9 cellular contexts compared by ENCODE assay signal in the genomic region with DNA sequence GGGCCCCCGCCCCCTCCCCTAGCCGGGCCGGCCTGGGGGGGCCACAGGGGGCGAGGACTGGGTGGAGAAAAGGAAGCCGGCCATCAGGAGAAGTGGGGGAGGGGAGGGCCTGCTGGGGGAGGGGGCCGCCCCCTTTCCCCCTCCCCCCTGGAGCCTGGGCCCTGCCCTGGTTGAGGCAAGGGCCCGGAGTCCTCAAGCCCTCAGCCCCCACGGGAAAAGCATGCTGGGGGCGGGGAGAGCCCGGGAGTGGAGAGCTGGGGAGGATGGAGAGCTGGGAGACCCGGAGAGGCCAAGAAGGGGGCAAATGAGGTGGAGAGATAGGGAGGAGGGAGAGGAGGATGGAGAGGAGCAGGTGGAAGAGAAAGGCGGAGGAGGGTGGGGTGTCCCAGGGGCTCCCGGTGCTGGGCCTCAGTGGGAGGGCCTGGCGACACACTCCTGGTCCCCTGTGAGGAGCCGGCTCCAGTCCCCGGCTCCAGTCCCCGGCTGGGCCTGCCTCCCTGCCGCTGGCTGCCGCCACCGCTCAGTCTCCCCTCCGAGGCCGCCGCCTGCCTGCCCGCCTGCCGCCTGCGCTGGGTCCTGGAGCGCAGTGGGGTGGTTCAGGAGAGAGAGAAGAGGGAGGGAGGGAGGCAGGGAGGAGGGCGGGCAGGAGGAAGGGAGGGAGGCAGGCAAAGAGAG. TPM values are rescaled to one million over a fixed set of nuclear protein-coding genes. Genes with fewer than 3 reads are reported as not detected.
A peak's percentile ranks its signal among the peaks of the same experiment; 100 is the strongest.
DNase-seq lines count a peak whose midpoint lies in the region; ATAC-seq, FAIRE-seq and TF ChIP-seq lines count a peak whose summit lies in the region.
"Had no signal": no experiment of that assay in that cellular context is flagged by ENCODE, and none has a peak within 500 bp of the region (broad histone marks: within the 10 kb centered on the region; RNA-seq: fewer than 3 reads in every experiment).

A gene with protein sequence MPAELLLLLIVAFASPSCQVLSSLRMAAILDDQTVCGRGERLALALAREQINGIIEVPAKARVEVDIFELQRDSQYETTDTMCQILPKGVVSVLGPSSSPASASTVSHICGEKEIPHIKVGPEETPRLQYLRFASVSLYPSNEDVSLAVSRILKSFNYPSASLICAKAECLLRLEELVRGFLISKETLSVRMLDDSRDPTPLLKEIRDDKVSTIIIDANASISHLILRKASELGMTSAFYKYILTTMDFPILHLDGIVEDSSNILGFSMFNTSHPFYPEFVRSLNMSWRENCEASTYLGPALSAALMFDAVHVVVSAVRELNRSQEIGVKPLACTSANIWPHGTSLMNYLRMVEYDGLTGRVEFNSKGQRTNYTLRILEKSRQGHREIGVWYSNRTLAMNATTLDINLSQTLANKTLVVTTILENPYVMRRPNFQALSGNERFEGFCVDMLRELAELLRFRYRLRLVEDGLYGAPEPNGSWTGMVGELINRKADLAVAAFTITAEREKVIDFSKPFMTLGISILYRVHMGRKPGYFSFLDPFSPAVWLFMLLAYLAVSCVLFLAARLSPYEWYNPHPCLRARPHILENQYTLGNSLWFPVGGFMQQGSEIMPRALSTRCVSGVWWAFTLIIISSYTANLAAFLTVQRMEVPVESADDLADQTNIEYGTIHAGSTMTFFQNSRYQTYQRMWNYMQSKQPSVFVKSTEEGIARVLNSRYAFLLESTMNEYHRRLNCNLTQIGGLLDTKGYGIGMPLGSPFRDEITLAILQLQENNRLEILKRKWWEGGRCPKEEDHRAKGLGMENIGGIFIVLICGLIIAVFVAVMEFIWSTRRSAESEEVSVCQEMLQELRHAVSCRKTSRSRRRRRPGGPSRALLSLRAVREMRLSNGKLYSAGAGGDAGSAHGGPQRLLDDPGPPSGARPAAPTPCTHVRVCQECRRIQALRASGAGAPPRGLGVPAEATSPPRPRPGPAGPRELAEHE (minus strand): TSS at position 588 of the 675 bp plus-strand sequence. CDS start 4,436 bp downstream, outside the sequence.

- H3K4me1 ChIP-seq in SJCRH30 (no peaks in the 10 kb centered on the region), left ventricle myocardium inferior (peaks cover 14% of the 10 kb centered on the region), prostate gland (replicated peaks) (no peaks in the 10 kb centered on the region)

- no peak for ATAC-seq in HG03342 (IDR thresholded peaks at IDR 0.05; ENCODE audit: unreplicated experiment)

- peak within 1 kb of the TSS; percentile 61 for H3K4me3 ChIP-seq in SJCRH30
- peak within 1 kb of the TSS; percentile 59 for H3K4me3 ChIP-seq in left ventricle myocardium inferior
- peak within 1 kb of the TSS; percentile 24 to 32 for H3K4me3 ChIP-seq in prostate gland
- H3K4me3 ChIP-seq in MG63, result no peak within 1 kb of the TSS

- no peak for TF ChIP-seq POLR2A in prostate gland (IDR thresholded peaks at IDR 0.05)

- TF ChIP-seq CTCF in left ventricle myocardium inferior (IDR thresholded peaks at IDR 0.05; ENCODE audit: borderline replicate concordance) (no peak), prostate gland (IDR thresholded peaks at IDR 0.05) (no peak)

- WGBS in prostate gland, result 3% methylated on average over 28 of the region's 28 CpGs

- no peak for FAIRE-seq in GM19239 (lab: Jason Lieb, UNC)

- in situ Hi-C loops in G401 (cut with HindIII; ENCODE audit: low sequenced_read_pairs), result no loop called here

- H3K9me3 ChIP-seq in SJCRH30 (replicated peaks) (no peaks in the 10 kb centered on the region), left ventricle myocardium inferior (replicated peaks) (no peaks in the 10 kb centered on the region), prostate gland (no peaks in the 10 kb centered on the region), MG63 (no peaks in the 10 kb centered on the region)

- H3K27me3 ChIP-seq in SJCRH30 (no peaks in the 10 kb centered on the region; the same call in 1 of the 2 replicates), left ventricle myocardium inferior (ENCODE audit: low read depth) (peaks cover 55% of the 10 kb centered on the region), prostate gland (replicated peaks; ENCODE audit: insufficient read depth) (no peaks in the 10 kb centered on the region), MG63 (peaks cover 12% of the 10 kb centered on the region)

- intact Hi-C loops in left ventricle myocardium inferior (cut with micrococcal nuclease) (no loop called here), prostate gland (cut with DNase I) (no loop called here)

- DNase-seq in G401 (ENCODE audit: low spot score) (peak; percentile 67), SJCRH30 (peak; percentile 74 to 83), left ventricle myocardium inferior (no peak), prostate gland (ENCODE audit: low spot score) (no peak), MG63 (no peak), GM19239 (ENCODE audit: insufficient read length, low spot score) (no peak), medulla oblongata (ENCODE audit: extremely low spot score) (no peak)
- DNase-seq: stimulated activated CD4-positive, alpha-beta T cell treated with anti-CD3 and anti-CD28 coated beads, Interleukin-4, amount 100 ng/mL, for 4 hours had no signal

- H3K36me3 ChIP-seq in SJCRH30 (no peaks in the 10 kb centered on the region), left ventricle myocardium inferior (no peaks in the 10 kb centered on the region), prostate gland (no peaks in the 10 kb centered on the region), MG63 (no peaks in the 10 kb centered on the region)

- H3K27ac ChIP-seq in SJCRH30, result peak within 1 kb of the TSS; percentile 17; the same call in 1 of the 2 replicates
- peak within 1 kb of the TSS; percentile 30 for H3K27ac ChIP-seq in left ventricle myocardium inferior (replicated peaks)
- peak within 1 kb of the TSS in 1 of 2 donors; percentile 26 for H3K27ac ChIP-seq in prostate gland

RNA-seq across cellular contexts. Expression of the gene that starts here (rescaled TPM):
- 0.49 and 1.1 TPM in 2 replicates for total RNA-seq in G401 (2014; rRNA removed; shearing (Covaris generic))
- 10.3 and 10.5 TPM in 2 replicates for total RNA-seq in SJCRH30 (2014; rRNA removed; shearing (Covaris generic))
- total RNA-seq in left ventricle myocardium inferior, result 2.1 TPM
- total RNA-seq in prostate gland, result 10 to 100 TPM in 1 of 2 donors, 1 to 10 TPM in 1; 1.3 to 25.2 TPM
- not detected in 2 replicates for total RNA-seq in MG63 (2014; rRNA removed; shearing (Covaris generic); ENCODE audit: low replicate concordance)

Comparison
In these comparisons a context has a peak if more than half of its experiments do, and no peak if none do; other contexts are left out.
1. DNase-seq: peak in G401 (single experiment) and SJCRH30 (2 of 2); none in left ventricle myocardium inferior (single experiment), prostate gland (single experiment), MG63 (single experiment), GM19239 (single experiment) and medulla oblongata (single experiment).